In the genomic region with DNA sequence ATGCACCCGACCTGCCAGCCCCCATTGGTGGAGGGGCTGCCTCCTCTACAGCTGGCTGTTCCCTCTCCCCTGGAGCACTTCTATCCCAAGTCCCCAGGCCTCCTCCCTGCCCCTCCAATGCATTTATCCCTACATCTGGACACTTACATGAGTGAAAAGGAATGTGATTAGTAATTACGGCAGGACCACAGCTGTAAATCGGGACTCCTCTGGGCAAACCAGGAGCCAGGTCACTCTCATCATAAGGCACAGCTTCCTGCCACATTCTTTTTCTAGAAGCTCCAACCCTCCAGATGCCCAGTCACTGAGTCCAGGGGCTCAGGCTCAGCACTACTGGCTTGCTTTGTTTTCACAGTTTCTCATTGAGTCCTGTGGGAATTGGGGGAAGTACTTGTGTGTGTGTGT, we compare ENCODE assay signal across 2 cellular contexts.
TF ChIP-seq lines count a peak whose summit lies in the region.

No MANE protein-coding gene starts in this region.

TF ChIP-seq in IMR-90, 13 proteins besides CTCF, POLR2A, EP300 and RAD21:
- no peak for TF ChIP-seq SMC3 (IDR thresholded peaks at IDR 0.05; ENCODE audit: low read depth, low read length)
- no peak for TF ChIP-seq BHLHE40 (IDR thresholded peaks at IDR 0.05; ENCODE audit: low read depth, low read length)
- no peak for TF ChIP-seq MAFK (IDR thresholded peaks at IDR 0.05; ENCODE audit: low read depth, low read length)
- TF ChIP-seq CHD1 (IDR thresholded peaks at IDR 0.05; ENCODE audit: low read depth, low read length): no peak
- TF ChIP-seq MXI1 (IDR thresholded peaks at IDR 0.05; ENCODE audit: borderline replicate concordance, low read depth, low read length): no peak

TF ChIP-seq in H1, 55 proteins besides CTCF, POLR2A, EP300 and RAD21:
- TF ChIP-seq, protein P1, sequence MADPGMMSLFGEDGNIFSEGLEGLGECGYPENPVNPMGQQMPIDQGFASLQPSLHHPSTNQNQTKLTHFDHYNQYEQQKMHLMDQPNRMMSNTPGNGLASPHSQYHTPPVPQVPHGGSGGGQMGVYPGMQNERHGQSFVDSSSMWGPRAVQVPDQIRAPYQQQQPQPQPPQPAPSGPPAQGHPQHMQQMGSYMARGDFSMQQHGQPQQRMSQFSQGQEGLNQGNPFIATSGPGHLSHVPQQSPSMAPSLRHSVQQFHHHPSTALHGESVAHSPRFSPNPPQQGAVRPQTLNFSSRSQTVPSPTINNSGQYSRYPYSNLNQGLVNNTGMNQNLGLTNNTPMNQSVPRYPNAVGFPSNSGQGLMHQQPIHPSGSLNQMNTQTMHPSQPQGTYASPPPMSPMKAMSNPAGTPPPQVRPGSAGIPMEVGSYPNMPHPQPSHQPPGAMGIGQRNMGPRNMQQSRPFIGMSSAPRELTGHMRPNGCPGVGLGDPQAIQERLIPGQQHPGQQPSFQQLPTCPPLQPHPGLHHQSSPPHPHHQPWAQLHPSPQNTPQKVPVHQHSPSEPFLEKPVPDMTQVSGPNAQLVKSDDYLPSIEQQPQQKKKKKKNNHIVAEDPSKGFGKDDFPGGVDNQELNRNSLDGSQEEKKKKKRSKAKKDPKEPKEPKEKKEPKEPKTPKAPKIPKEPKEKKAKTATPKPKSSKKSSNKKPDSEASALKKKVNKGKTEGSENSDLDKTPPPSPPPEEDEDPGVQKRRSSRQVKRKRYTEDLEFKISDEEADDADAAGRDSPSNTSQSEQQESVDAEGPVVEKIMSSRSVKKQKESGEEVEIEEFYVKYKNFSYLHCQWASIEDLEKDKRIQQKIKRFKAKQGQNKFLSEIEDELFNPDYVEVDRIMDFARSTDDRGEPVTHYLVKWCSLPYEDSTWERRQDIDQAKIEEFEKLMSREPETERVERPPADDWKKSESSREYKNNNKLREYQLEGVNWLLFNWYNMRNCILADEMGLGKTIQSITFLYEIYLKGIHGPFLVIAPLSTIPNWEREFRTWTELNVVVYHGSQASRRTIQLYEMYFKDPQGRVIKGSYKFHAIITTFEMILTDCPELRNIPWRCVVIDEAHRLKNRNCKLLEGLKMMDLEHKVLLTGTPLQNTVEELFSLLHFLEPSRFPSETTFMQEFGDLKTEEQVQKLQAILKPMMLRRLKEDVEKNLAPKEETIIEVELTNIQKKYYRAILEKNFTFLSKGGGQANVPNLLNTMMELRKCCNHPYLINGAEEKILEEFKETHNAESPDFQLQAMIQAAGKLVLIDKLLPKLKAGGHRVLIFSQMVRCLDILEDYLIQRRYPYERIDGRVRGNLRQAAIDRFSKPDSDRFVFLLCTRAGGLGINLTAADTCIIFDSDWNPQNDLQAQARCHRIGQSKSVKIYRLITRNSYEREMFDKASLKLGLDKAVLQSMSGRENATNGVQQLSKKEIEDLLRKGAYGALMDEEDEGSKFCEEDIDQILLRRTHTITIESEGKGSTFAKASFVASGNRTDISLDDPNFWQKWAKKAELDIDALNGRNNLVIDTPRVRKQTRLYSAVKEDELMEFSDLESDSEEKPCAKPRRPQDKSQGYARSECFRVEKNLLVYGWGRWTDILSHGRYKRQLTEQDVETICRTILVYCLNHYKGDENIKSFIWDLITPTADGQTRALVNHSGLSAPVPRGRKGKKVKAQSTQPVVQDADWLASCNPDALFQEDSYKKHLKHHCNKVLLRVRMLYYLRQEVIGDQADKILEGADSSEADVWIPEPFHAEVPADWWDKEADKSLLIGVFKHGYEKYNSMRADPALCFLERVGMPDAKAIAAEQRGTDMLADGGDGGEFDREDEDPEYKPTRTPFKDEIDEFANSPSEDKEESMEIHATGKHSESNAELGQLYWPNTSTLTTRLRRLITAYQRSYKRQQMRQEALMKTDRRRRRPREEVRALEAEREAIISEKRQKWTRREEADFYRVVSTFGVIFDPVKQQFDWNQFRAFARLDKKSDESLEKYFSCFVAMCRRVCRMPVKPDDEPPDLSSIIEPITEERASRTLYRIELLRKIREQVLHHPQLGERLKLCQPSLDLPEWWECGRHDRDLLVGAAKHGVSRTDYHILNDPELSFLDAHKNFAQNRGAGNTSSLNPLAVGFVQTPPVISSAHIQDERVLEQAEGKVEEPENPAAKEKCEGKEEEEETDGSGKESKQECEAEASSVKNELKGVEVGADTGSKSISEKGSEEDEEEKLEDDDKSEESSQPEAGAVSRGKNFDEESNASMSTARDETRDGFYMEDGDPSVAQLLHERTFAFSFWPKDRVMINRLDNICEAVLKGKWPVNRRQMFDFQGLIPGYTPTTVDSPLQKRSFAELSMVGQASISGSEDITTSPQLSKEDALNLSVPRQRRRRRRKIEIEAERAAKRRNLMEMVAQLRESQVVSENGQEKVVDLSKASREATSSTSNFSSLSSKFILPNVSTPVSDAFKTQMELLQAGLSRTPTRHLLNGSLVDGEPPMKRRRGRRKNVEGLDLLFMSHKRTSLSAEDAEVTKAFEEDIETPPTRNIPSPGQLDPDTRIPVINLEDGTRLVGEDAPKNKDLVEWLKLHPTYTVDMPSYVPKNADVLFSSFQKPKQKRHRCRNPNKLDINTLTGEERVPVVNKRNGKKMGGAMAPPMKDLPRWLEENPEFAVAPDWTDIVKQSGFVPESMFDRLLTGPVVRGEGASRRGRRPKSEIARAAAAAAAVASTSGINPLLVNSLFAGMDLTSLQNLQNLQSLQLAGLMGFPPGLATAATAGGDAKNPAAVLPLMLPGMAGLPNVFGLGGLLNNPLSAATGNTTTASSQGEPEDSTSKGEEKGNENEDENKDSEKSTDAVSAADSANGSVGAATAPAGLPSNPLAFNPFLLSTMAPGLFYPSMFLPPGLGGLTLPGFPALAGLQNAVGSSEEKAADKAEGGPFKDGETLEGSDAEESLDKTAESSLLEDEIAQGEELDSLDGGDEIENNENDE (IDR thresholded peaks at IDR 0.05; ENCODE audit: insufficient replicate concordance, low read length): no peak
- TF ChIP-seq NRF1 (IDR thresholded peaks at IDR 0.05; ENCODE audit: low read depth, low read length): no peak
- no peak for TF ChIP-seq BCL11A (IDR thresholded peaks at IDR 0.05; ENCODE audit: low read depth in 2 of 2, low read length in 2 of 2)
- no peak for TF ChIP-seq EZH2 (IDR thresholded peaks at IDR 0.05; ENCODE audit: low read depth, low read length, severe bottlenecking)
- TF ChIP-seq USF2 (IDR thresholded peaks at IDR 0.05; ENCODE audit: low read length): no peak
- no peak for TF ChIP-seq SIN3A (conservative IDR thresholded peaks at IDR 0.05 in 1 of 2, IDR thresholded peaks at IDR 0.05 in 1 of 2; ENCODE audit: low read depth in 1 of 2, low read length in 2 of 2)
- no peak for TF ChIP-seq KDM5A (IDR thresholded peaks at IDR 0.05; ENCODE audit: low read length)
- TF ChIP-seq TAF1 (IDR thresholded peaks at IDR 0.05; ENCODE audit: low read depth, low read length): no peak
- TF ChIP-seq SIX5 (IDR thresholded peaks at IDR 0.05; ENCODE audit: low read depth, low read length): no peak
- no peak for TF ChIP-seq NANOG (IDR thresholded peaks at IDR 0.05; ENCODE audit: insufficient read depth, low read depth, low read length, poor library complexity, severe bottlenecking)
- TF ChIP-seq SP1 (IDR thresholded peaks at IDR 0.05; ENCODE audit: low read depth, low read length): no peak
